In the genomic region with DNA sequence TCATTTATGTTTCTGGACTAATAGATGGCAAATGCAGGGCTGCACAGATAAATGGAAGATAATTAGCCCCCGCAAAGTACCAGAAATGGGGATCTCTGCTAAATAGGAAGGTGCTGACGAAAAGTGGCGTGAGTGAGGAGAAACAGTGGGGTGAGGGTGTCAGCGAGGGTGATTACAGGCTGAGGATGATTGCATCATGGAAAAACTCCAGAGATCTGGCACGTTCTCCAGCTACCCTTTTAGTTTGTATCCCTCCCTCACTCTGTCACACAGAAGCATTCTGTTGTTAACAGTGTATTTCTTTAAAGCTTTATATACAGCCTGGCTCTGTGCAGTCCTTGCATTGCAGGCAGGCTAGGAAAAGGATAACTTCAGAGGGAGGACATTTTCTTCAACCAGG, we compare ENCODE assay signal across 1 cellular context.
TF ChIP-seq lines count a peak whose summit lies in the region.

No MANE protein-coding gene starts in this region.

TF ChIP-seq in H1, 55 proteins besides CTCF, POLR2A, EP300 and RAD21:
- no peak for TF ChIP-seq SP4 (IDR thresholded peaks at IDR 0.05; ENCODE audit: low read length)
- no peak for TF ChIP-seq GTF2F1 (IDR thresholded peaks at IDR 0.05; ENCODE audit: borderline replicate concordance, low read depth, low read length)
- no peak for TF ChIP-seq SIX5 (IDR thresholded peaks at IDR 0.05; ENCODE audit: low read depth, low read length)
- TF ChIP-seq HDAC6 (IDR thresholded peaks at IDR 0.05; ENCODE audit: low read depth, low read length) = no peak
- TF ChIP-seq BACH1 (IDR thresholded peaks at IDR 0.05; ENCODE audit: low read length) = no peak
- TF ChIP-seq CBX8 (IDR thresholded peaks at IDR 0.05; ENCODE audit: borderline replicate concordance, low read depth, low read length) = no peak
- TF ChIP-seq KDM1A (IDR thresholded peaks at IDR 0.05; ENCODE audit: borderline replicate concordance, low read length) = no peak
- no peak for TF ChIP-seq GABPA (IDR thresholded peaks at IDR 0.05; ENCODE audit: borderline replicate concordance, insufficient read depth, low read length)
- TF ChIP-seq CREB1 (IDR thresholded peaks at IDR 0.05) = no peak
- TF ChIP-seq SP2 (IDR thresholded peaks at IDR 0.05; ENCODE audit: low read length) = no peak
- no peak for TF ChIP-seq CHD1 (IDR thresholded peaks at IDR 0.05; ENCODE audit: low read depth, low read length)
- no peak for TF ChIP-seq SUZ12 (IDR thresholded peaks at IDR 0.05; ENCODE audit: low read length)
- no peak for TF ChIP-seq JUN (IDR thresholded peaks at IDR 0.05; ENCODE audit: low read depth, low read length)
- TF ChIP-seq, protein P1, sequence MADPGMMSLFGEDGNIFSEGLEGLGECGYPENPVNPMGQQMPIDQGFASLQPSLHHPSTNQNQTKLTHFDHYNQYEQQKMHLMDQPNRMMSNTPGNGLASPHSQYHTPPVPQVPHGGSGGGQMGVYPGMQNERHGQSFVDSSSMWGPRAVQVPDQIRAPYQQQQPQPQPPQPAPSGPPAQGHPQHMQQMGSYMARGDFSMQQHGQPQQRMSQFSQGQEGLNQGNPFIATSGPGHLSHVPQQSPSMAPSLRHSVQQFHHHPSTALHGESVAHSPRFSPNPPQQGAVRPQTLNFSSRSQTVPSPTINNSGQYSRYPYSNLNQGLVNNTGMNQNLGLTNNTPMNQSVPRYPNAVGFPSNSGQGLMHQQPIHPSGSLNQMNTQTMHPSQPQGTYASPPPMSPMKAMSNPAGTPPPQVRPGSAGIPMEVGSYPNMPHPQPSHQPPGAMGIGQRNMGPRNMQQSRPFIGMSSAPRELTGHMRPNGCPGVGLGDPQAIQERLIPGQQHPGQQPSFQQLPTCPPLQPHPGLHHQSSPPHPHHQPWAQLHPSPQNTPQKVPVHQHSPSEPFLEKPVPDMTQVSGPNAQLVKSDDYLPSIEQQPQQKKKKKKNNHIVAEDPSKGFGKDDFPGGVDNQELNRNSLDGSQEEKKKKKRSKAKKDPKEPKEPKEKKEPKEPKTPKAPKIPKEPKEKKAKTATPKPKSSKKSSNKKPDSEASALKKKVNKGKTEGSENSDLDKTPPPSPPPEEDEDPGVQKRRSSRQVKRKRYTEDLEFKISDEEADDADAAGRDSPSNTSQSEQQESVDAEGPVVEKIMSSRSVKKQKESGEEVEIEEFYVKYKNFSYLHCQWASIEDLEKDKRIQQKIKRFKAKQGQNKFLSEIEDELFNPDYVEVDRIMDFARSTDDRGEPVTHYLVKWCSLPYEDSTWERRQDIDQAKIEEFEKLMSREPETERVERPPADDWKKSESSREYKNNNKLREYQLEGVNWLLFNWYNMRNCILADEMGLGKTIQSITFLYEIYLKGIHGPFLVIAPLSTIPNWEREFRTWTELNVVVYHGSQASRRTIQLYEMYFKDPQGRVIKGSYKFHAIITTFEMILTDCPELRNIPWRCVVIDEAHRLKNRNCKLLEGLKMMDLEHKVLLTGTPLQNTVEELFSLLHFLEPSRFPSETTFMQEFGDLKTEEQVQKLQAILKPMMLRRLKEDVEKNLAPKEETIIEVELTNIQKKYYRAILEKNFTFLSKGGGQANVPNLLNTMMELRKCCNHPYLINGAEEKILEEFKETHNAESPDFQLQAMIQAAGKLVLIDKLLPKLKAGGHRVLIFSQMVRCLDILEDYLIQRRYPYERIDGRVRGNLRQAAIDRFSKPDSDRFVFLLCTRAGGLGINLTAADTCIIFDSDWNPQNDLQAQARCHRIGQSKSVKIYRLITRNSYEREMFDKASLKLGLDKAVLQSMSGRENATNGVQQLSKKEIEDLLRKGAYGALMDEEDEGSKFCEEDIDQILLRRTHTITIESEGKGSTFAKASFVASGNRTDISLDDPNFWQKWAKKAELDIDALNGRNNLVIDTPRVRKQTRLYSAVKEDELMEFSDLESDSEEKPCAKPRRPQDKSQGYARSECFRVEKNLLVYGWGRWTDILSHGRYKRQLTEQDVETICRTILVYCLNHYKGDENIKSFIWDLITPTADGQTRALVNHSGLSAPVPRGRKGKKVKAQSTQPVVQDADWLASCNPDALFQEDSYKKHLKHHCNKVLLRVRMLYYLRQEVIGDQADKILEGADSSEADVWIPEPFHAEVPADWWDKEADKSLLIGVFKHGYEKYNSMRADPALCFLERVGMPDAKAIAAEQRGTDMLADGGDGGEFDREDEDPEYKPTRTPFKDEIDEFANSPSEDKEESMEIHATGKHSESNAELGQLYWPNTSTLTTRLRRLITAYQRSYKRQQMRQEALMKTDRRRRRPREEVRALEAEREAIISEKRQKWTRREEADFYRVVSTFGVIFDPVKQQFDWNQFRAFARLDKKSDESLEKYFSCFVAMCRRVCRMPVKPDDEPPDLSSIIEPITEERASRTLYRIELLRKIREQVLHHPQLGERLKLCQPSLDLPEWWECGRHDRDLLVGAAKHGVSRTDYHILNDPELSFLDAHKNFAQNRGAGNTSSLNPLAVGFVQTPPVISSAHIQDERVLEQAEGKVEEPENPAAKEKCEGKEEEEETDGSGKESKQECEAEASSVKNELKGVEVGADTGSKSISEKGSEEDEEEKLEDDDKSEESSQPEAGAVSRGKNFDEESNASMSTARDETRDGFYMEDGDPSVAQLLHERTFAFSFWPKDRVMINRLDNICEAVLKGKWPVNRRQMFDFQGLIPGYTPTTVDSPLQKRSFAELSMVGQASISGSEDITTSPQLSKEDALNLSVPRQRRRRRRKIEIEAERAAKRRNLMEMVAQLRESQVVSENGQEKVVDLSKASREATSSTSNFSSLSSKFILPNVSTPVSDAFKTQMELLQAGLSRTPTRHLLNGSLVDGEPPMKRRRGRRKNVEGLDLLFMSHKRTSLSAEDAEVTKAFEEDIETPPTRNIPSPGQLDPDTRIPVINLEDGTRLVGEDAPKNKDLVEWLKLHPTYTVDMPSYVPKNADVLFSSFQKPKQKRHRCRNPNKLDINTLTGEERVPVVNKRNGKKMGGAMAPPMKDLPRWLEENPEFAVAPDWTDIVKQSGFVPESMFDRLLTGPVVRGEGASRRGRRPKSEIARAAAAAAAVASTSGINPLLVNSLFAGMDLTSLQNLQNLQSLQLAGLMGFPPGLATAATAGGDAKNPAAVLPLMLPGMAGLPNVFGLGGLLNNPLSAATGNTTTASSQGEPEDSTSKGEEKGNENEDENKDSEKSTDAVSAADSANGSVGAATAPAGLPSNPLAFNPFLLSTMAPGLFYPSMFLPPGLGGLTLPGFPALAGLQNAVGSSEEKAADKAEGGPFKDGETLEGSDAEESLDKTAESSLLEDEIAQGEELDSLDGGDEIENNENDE (IDR thresholded peaks at IDR 0.05; ENCODE audit: insufficient replicate concordance, low read length) = no peak
- TF ChIP-seq FOSL1 (IDR thresholded peaks at IDR 0.05; ENCODE audit: insufficient read depth, low read depth, low read length) = no peak
- no peak for TF ChIP-seq POLR2AphosphoS5 (IDR thresholded peaks at IDR 0.05; ENCODE audit: low read depth, low read length)
- no peak for TF ChIP-seq SIRT6 (IDR thresholded peaks at IDR 0.05; ENCODE audit: low read length)
- TF ChIP-seq SAP30 (IDR thresholded peaks at IDR 0.05; ENCODE audit: insufficient read depth, insufficient replicate concordance, low read length) = no peak
